ENCODE assay signal across 11 cellular contexts in the genomic region with DNA sequence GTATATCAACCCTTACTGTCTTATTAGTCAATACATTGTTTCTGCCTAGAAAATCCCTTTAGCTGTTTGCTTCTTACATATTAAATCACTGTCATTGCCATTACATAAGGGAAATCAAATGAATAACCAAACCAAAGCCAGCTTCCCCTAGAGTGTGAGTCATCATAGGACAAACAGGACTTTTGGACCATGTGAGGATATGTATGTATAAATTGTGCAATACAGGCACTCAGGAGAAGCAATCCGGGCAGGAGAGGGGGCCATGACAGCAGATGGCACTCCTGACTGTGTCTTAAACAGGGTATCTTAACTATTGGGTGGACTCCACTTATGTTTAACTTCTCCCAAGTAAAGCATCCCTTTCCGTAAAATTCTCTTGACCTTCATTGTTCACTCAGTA.
DNase-seq lines count a peak whose midpoint lies in the region; ATAC-seq, FAIRE-seq and TF ChIP-seq lines count a peak whose summit lies in the region.
"Had no signal": no experiment of that assay in that cellular context is flagged by ENCODE, and none has a peak within 500 bp of the region (broad histone marks: within the 10 kb centered on the region; RNA-seq: fewer than 3 reads in every experiment).

No MANE protein-coding gene starts in this region.

- H3K4me1 Mint-ChIP-seq in WTC11, result peaks cover 6% of the 10 kb centered on the region

- no peak overlapping the region for H3K27ac Mint-ChIP-seq in WTC11

- TF ChIP-seq CTCF in WTC11 (IDR thresholded peaks at IDR 0.05), result no peak

- ATAC-seq in WTC11 (no peak), HG03095 (IDR thresholded peaks at IDR 0.05; ENCODE audit: unreplicated experiment) (no peak)

- POLR2A ChIA-PET in WTC11 (lab: Charles Lee), result no interaction called here

- H3K36me3 Mint-ChIP-seq in WTC11, result no peaks in the 10 kb centered on the region

- FAIRE-seq in urothelium cell line (lab: Jason Lieb, UNC), result no peak
- FAIRE-seq: GM19239 had no signal

- no peaks in the 10 kb centered on the region for H3K27me3 Mint-ChIP-seq in WTC11 (ENCODE audit: low read depth)

- H3K9me3 Mint-ChIP-seq in WTC11, result peaks cover 3% of the 10 kb centered on the region; the same call in 1 of the 2 replicates

- CTCF ChIA-PET in WTC11 (lab: Charles Lee), result interaction anchor here (0.8 kb wide), 1 partner anchor 20 kb away, joined by 3 read pairs; no protein-coding TSS in a partner anchor

- DNase-seq in NCI-H82 (lab: John Stamatoyannopoulos, UW) (peak; percentile 16), NCI-H82 treated with DMSO at 0.1 percent for 48 hours (lab: John Stamatoyannopoulos, UW; ENCODE audit: unreplicated experiment) (no peak), WTC11 (ENCODE audit: low spot score) (no peak), glomerular endothelial cell (ENCODE audit: extremely low read depth, low read depth, low spot score) (peak; percentile 79), urothelium cell line (ENCODE audit: low spot score) (peak; percentile 2), NCI-H2196 (lab: John Stamatoyannopoulos, UW; ENCODE audit: unreplicated experiment) (no peak), GM03348 (ENCODE audit: low spot score) (no peak)
- DNase-seq: DMS79 treated with DMSO at 0.1 percent for 48 hours; stimulated activated CD4-positive, alpha-beta T cell treated with anti-CD3 and anti-CD28 coated beads, Interleukin-12 subunit alpha, Interleukin-12 subunit beta, amount 100 ng/mL, for 4 hours had no signal

- H3K4me3 Mint-ChIP-seq in WTC11, result no peak overlapping the region

TF ChIP-seq in WTC11, 78 proteins besides CTCF, POLR2A, EP300 and RAD21:
- TF ChIP-seq PREB (CRISPR knock-in tag; IDR thresholded peaks at IDR 0.05; ENCODE audit: borderline replicate concordance) (no peak), GABPB1 (CRISPR knock-in tag; IDR thresholded peaks at IDR 0.05) (peak; percentile 31; the same call in 1 of the 2 replicates)

Comparison
In these comparisons a context has a peak if more than half of its experiments do, and no peak if none do; other contexts are left out.
1. DNase-seq: peak in NCI-H82 (single experiment), glomerular endothelial cell (single experiment) and urothelium cell line (single experiment); none in NCI-H82 treated with DMSO at 0.1 percent for 48 hours (single experiment), WTC11 (single experiment), NCI-H2196 (single experiment) and GM03348 (single experiment).